ENCODE assay signal across 8 cellular contexts in the genomic region with DNA sequence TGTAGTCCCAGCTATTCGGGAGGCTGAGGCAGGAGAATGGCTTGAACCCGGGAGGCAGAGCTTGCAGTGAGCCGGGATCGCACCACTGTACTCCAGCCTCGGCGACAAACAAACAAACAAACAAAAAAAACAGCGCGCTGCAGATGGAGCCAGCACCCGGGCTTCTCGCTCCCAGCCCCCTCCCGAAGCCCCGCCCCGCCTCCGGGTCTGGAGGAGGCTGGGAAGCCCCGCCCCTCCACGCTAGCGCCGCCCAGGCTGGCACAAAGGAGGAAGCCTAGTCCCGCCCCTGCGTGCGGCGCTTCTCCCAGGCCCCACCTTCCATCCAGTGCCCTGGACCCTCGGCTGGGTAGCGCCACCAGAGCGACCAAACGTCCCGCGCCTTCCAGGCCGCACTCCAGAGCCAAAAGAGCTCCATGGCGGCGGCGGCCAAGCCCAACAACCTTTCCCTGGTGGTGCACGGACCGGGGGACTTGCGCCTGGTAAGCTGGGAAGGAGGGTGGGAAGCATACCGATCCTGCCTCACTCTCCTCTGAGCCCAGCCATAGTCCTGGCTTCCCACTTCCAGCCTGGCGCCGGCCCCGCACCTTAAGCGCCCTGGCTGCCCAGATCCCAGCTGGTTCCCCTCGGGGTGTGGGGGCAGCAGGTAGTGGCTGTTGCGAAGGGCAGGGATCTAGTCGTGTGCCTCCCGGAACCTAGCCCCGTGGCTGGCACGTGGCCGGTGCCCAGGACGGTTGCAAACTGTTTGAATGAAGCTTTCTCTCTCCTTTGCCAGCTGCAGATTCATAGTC. TPM values are rescaled to one million over a fixed set of nuclear protein-coding genes. Genes with fewer than 3 reads are reported as not detected.
A peak's percentile ranks its signal among the peaks of the same experiment; 100 is the strongest.
DNase-seq lines count a peak whose midpoint lies in the region; TF ChIP-seq lines count a peak whose summit lies in the region.

TSS of gene SORD (plus strand) at position 325 of the 788 bp plus-strand sequence. CDS start at position 414, 89 bp downstream.

- H3K79me2 ChIP-seq in neural progenitor cell (ENCODE audit: low read depth) = peaks cover 18% of the 10 kb centered on the region

- H2AFZ ChIP-seq in neural progenitor cell (replicated peaks) = peak within 1 kb of the TSS; percentile 96

- DNase-seq in H7 (peak; percentile 99), M059J (ENCODE audit: low read depth) (peak; percentile 81), SHP77 treated with DMSO at 0.1 percent for 48 hours (lab: John Stamatoyannopoulos, UW) (peak; percentile 64), activated gamma-delta T cell treated with Interleukin-2 at 50 U/mL for 16 hours (peak; percentile 86), foreskin fibroblast (peak; percentile 79 to 96), neural progenitor cell (ENCODE audit: low spot score) (peak; percentile 99)

- no peak for TF ChIP-seq CTCF in foreskin fibroblast (IDR thresholded peaks at IDR 0.05; ENCODE audit: low read depth, low read length)
- TF ChIP-seq CTCF in neural progenitor cell (IDR thresholded peaks at IDR 0.05) = no peak

- peaks cover 4% of the 10 kb centered on the region for H3K9me3 Mint-ChIP-seq in neural progenitor cell

- H3K27ac ChIP-seq in neural progenitor cell (no peak within 1 kb of the TSS), stomach smooth muscle (ENCODE audit: low read length) (peak within 1 kb of the TSS; percentile 41)

- H3K4me3 Mint-ChIP-seq in neural progenitor cell = peak within 1 kb of the TSS; percentile 89

- peaks cover 20% of the 10 kb centered on the region for H3K4me1 Mint-ChIP-seq in neural progenitor cell

- H3K36me3 ChIP-seq in ES-I3 (ENCODE audit: insufficient read depth, low read length) = no peaks in the 10 kb centered on the region; the same call in 1 of the 2 replicates
- H3K36me3 ChIP-seq in H7 (replicated peaks; ENCODE audit: control insufficient read depth, insufficient read depth, low read length) = no peaks in the 10 kb centered on the region
- no peaks in the 10 kb centered on the region for H3K36me3 ChIP-seq in neural progenitor cell
- no peaks in the 10 kb centered on the region for H3K36me3 ChIP-seq in stomach smooth muscle (ENCODE audit: control insufficient read depth in 2 of 2, insufficient read depth in 2 of 2, low read length in 2 of 2)

- peaks cover 4% of the 10 kb centered on the region for H3K36me3 Mint-ChIP-seq in neural progenitor cell

- peak within 1 kb of the TSS; percentile 83 for H3K9ac ChIP-seq in ES-I3 (ENCODE audit: low read depth, low read length)
- peak within 1 kb of the TSS; percentile 50 for H3K9ac ChIP-seq in neural progenitor cell
- peak within 1 kb of the TSS; percentile 71 to 78 for H3K9ac ChIP-seq in stomach smooth muscle (ENCODE audit: low read length in 2 of 2)

- H3K27me3 Mint-ChIP-seq in neural progenitor cell (ENCODE audit: insufficient read depth, low read depth) = peaks cover 4% of the 10 kb centered on the region

- H3K9me3 ChIP-seq in ES-I3 (ENCODE audit: control insufficient read depth, insufficient read depth, low read length) (no peaks in the 10 kb centered on the region; the same call in 1 of the 2 replicates), neural progenitor cell (ENCODE audit: low read depth) (no peaks in the 10 kb centered on the region), stomach smooth muscle (ENCODE audit: control insufficient read depth in 2 of 2, low read length in 2 of 2) (no peaks in the 10 kb centered on the region)

- peak within 1 kb of the TSS; percentile 76 for H3K27ac Mint-ChIP-seq in neural progenitor cell

- no peaks in the 10 kb centered on the region for H3K4me1 ChIP-seq in ES-I3 (ENCODE audit: insufficient read depth, low read length)
- H3K4me1 ChIP-seq in neural progenitor cell = peaks cover 8% of the 10 kb centered on the region
- H3K4me1 ChIP-seq in stomach smooth muscle (ENCODE audit: control insufficient read depth, insufficient read depth, low read length) = peaks cover 16% of the 10 kb centered on the region

- H3K27me3 ChIP-seq in H7 (ENCODE audit: control insufficient read depth, insufficient read depth, low read length) = peaks cover 2% of the 10 kb centered on the region
- no peaks in the 10 kb centered on the region for H3K27me3 ChIP-seq in neural progenitor cell
- no peaks in the 10 kb centered on the region for H3K27me3 ChIP-seq in stomach smooth muscle (ENCODE audit: control insufficient read depth in 1 of 2, insufficient read depth in 2 of 2, low read length in 2 of 2)

- no peaks in the 10 kb centered on the region for H3F3A ChIP-seq in neural progenitor cell (ENCODE audit: low read depth)

- peak within 1 kb of the TSS; percentile 87 for H3K4me3 ChIP-seq in H7 (ENCODE audit: insufficient read depth, low read depth, low read length)
- peak within 1 kb of the TSS; percentile 83 to 89 for H3K4me3 ChIP-seq in foreskin fibroblast (ENCODE audit: low read depth in 1 of 2, low read length in 2 of 2)
- peak within 1 kb of the TSS; percentile 67 for H3K4me3 ChIP-seq in neural progenitor cell
- H3K4me3 ChIP-seq in stomach smooth muscle (ENCODE audit: low read length in 2 of 2) = peak within 1 kb of the TSS; percentile 84 to 89

- peak within 1 kb of the TSS; percentile 86 for H3K4me2 ChIP-seq in neural progenitor cell

- H4K20me1 ChIP-seq in neural progenitor cell (ENCODE audit: low read depth) = no peaks in the 10 kb centered on the region

RNA-seq across cellular contexts. Expression of gene SORD, which starts in this region (rescaled TPM):
- 53.1 and 58.4 TPM in 2 replicates for total RNA-seq in H7 (2014; rRNA removed; shearing (Covaris generic))
- total RNA-seq in M059J (2014; rRNA removed; shearing (Covaris generic)) = 11.1 and 22.0 TPM in 2 replicates
- total RNA-seq in neural progenitor cell (ENCODE audit: low replicate concordance) = 36.7 and 43.4 TPM in 2 replicates
